17 cellular contexts compared by ENCODE assay signal in genomic region chr19:45801603-45802175, GRCh38. TPM values are rescaled to one million over a fixed set of nuclear protein-coding genes. Genes with fewer than 3 reads are reported as not detected.
"Had no signal": no experiment of that assay in that cellular context is flagged by ENCODE, and none has a peak within 500 bp of the region (broad histone marks: within the 10 kb centered on the region; RNA-seq: fewer than 3 reads in every experiment).

No MANE protein-coding gene starts in this region.

- H3K27ac ChIP-seq: dorsolateral prefrontal cortex, gastroesophageal sphincter, sigmoid colon, skin epidermis had no signal

- DNase-seq: cortex of kidney; dorsolateral prefrontal cortex; effector CD8-positive, alpha-beta T cell; glutamatergic neuron; mammary epithelial cell; naive thymus-derived CD4-positive, alpha-beta T cell; occipital lobe; sigmoid colon; stimulated activated CD4-positive, alpha-beta T cell treated with anti-CD3 and anti-CD28 coated beads, Interleukin-12 subunit alpha, Interleukin-12 subunit beta, amount 100 ng/mL, for 4 hours; stimulated activated naive CD4-positive, alpha-beta T cell treated with Interleukin-2 at 50 U/mL for 16 hours had no signal

- H3K4me3 Mint-ChIP-seq: naive thymus-derived CD4-positive, alpha-beta T cell; type B pancreatic cell had no signal

- H3K9me3 ChIP-seq: gastroesophageal sphincter, sigmoid colon had no signal

- H3K36me3 Mint-ChIP-seq: naive thymus-derived CD4-positive, alpha-beta T cell; type B pancreatic cell had no signal

- ATAC-seq: gastroesophageal sphincter; left lobe of liver; naive thymus-derived CD4-positive, alpha-beta T cell had no signal

- H3K4me3 ChIP-seq: dorsolateral prefrontal cortex, gastroesophageal sphincter, sigmoid colon, skin epidermis had no signal

- H3K27ac Mint-ChIP-seq: naive thymus-derived CD4-positive, alpha-beta T cell; type B pancreatic cell had no signal

- H3K9me3 Mint-ChIP-seq: type B pancreatic cell had no signal

- H3K27me3 ChIP-seq: dorsolateral prefrontal cortex, gastroesophageal sphincter, sigmoid colon had no signal

- H3K36me3 ChIP-seq: gastroesophageal sphincter, sigmoid colon had no signal

RNA-seq across cellular contexts. Expression of gene RSPH6A, which starts 13.4 kb away (rescaled TPM):
- total RNA-seq: left lobe of liver, lower leg skin, mesenteric fat pad, sigmoid colon had no signal
- polyA plus RNA-seq: mammary epithelial cell; naive thymus-derived CD4-positive, alpha-beta T cell; neural cell had no signal

RNA-seq across cellular contexts. Expression of gene SIX5, which starts 32.6 kb away (rescaled TPM):
- polyA plus RNA-seq: neural cell had no signal
